In the genomic region with DNA sequence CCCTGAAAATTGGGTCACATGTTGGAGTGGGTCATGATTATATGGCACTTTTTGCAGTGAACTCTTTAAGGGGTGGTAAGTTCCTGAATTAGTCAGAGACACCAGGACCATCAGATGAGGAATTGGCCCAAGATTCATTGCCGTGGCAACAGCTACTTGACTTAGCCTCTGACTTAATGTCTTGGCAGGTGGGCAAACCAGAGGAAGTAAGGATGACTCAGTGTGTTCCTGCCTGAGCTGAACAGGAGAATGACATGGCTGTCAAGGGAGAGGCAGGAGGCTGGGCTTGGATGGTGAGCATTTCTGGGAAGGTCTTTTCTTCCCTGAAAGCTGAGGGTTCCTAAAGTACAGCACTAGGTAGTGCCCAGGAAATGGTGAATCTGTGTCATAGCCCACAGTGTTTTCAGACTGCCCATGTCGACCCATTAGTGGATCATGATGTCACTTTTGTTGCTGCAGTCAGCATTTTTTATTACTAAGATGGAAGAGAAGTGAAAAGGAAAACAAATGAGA, we compare ENCODE assay signal across 8 cellular contexts.
DNase-seq lines count a peak whose midpoint lies in the region; ATAC-seq and TF ChIP-seq lines count a peak whose summit lies in the region.

No MANE protein-coding gene starts in this region.

- TF ChIP-seq CTCF in epithelial cell of esophagus (IDR thresholded peaks at IDR 0.05; ENCODE audit: insufficient read depth, low read depth, low read length, missing control alignments) (no peak), GM10248 (IDR thresholded peaks at IDR 0.05; ENCODE audit: control extremely low read depth, extremely low read depth, low read depth, missing control alignments) (no peak)

- no peak overlapping the region for H3K4me3 ChIP-seq in epithelial cell of esophagus (ENCODE audit: low read length)

- peak; percentile 75 to 86 for ATAC-seq in activated CD4-positive, CD25-positive, alpha-beta regulatory T cell treated with anti-CD3 and anti-CD28 coated beads, Interleukin-2, amount 50 U/mL, for 24 hours
- ATAC-seq in HG03342 (IDR thresholded peaks at IDR 0.05; ENCODE audit: unreplicated experiment) = no peak

- DNase-seq in activated CD4-positive, CD25-positive, alpha-beta regulatory T cell treated with anti-CD3 and anti-CD28 coated beads, Interleukin-2, amount 50 U/mL, for 72 hours = no peak
- DNase-seq in RPMI7951 (ENCODE audit: low read depth) (peak; percentile 90), epithelial cell of esophagus (ENCODE audit: low read depth) (peak; percentile 98), renal cortical epithelial cell (ENCODE audit: low read depth) (peak; percentile 100), GM10248 (ENCODE audit: extremely low spot score) (no peak), OCI-M1 (lab: John Stamatoyannopoulos, UW) (no peak)

- CTCF ChIA-PET in GM10248 (lab: Yijun Ruan, JAX) = no interaction called here

- POLR2A ChIA-PET in GM10248 (lab: Yijun Ruan, JAX) = no interaction called here

Comparison
In these comparisons a context has a peak if more than half of its experiments do, and no peak if none do; other contexts are left out.
1. DNase-seq: peak in RPMI7951 (single experiment), epithelial cell of esophagus (single experiment) and renal cortical epithelial cell (single experiment); none in activated CD4-positive, CD25-positive, alpha-beta regulatory T cell treated with anti-CD3 and anti-CD28 coated beads, Interleukin-2, amount 50 U/mL, for 72 hours (single experiment), GM10248 (single experiment) and OCI-M1 (single experiment).